In genomic region chr2:236242057-236242495, GRCh38 we compare ENCODE assay signal across 34 cellular contexts. TPM values are rescaled to one million over a fixed set of nuclear protein-coding genes. Genes with fewer than 3 reads are reported as not detected.
"Had no signal": no experiment of that assay in that cellular context is flagged by ENCODE, and none has a peak within 500 bp of the region (broad histone marks: within the 10 kb centered on the region; RNA-seq: fewer than 3 reads in every experiment).

No MANE protein-coding gene starts in this region.

- DNase-seq: activated CD4-positive, alpha-beta T cell treated with anti-CD3 and anti-CD28 coated beads for 36 hours; activated CD4-positive, alpha-beta T cell treated with anti-CD3 and anti-CD28 coated beads, Interleukin-2, amount 50 U/mL, for 4 hours; activated CD4-positive, CD25-positive, alpha-beta regulatory T cell; activated effector memory CD4-positive, alpha-beta T cell treated with Interleukin-2 at 50 U/mL for 16 hours; activated naive CD4-positive, alpha-beta T cell treated with Interleukin-2 at 50 U/mL for 16 hours; anterior cingulate cortex; effector CD4-positive, alpha-beta T cell; esophagus squamous epithelium; glutamatergic neuron; hippocampal formation; left cardiac atrium; naive thymus-derived CD4-positive, alpha-beta T cell; nucleus accumbens; posterior cingulate gyrus; right lobe of liver; small intestine; stimulated activated CD4-positive, alpha-beta T cell treated with anti-CD3 and anti-CD28 coated beads, Interleukin-1b, Interleukin-23, amount 100 ng/mL, for 48 hours; stimulated activated CD4-positive, alpha-beta T cell treated with anti-CD3 and anti-CD28 coated beads, Interleukin-4, amount 100 ng/mL, for 4 hours; stimulated activated CD8-positive, alpha-beta memory T cell treated with anti-CD3 and anti-CD28 coated beads, Interleukin-4, amount 100 ng/mL, for 48 hours; stimulated activated naive CD8-positive, alpha-beta T cell treated with anti-CD3 and anti-CD28 coated beads, Interleukin-15, amount 100 ng/mL, for 72 hours; substantia nigra; upper lobe of left lung had no signal

- H3K36me3 Mint-ChIP-seq: activated naive CD8-positive, alpha-beta T cell; stimulated activated memory B cell treated with anti-CD40 and anti-IgM and Interleukin-4, amounts not matched to agents 10 μg/mL and 1 μg/mL and 100 μg/mL, for 72 hours had no signal

- H3K4me3 Mint-ChIP-seq: activated CD4-positive, alpha-beta T cell treated with anti-CD3 and anti-CD28 coated beads for 36 hours; activated naive CD8-positive, alpha-beta T cell; central memory CD8-positive, alpha-beta T cell; dendritic cell treated with granulocyte-macrophage colony-stimulating factor and Interleukin-4, amounts not matched to agents 40 ng/mL and 50 ng/mL, for 4 days; mesothelial cell of epicardium; naive thymus-derived CD4-positive, alpha-beta T cell; stimulated activated memory B cell treated with anti-CD40 and anti-IgM and Interleukin-4, amounts not matched to agents 10 μg/mL and 1 μg/mL and 100 μg/mL, for 72 hours; stimulated activated naive CD8-positive, alpha-beta T cell treated with anti-CD3 and anti-CD28 coated beads, Interleukin-15, amount 100 ng/mL, for 72 hours had no signal

- H3K4me3 ChIP-seq: esophagus squamous epithelium, right lobe of liver, upper lobe of left lung had no signal

- H3K4me1 ChIP-seq: right lobe of liver had no signal

- H3K4me1 Mint-ChIP-seq: activated CD4-positive, alpha-beta T cell treated with anti-CD3 and anti-CD28 coated beads for 36 hours; central memory CD8-positive, alpha-beta T cell; naive thymus-derived CD4-positive, alpha-beta T cell; stimulated activated memory B cell treated with anti-CD40 and anti-IgM and Interleukin-4, amounts not matched to agents 10 μg/mL and 1 μg/mL and 100 μg/mL, for 72 hours; stimulated activated naive CD8-positive, alpha-beta T cell treated with anti-CD3 and anti-CD28 coated beads, Interleukin-15, amount 100 ng/mL, for 72 hours had no signal

- ATAC-seq: activated CD4-positive, alpha-beta T cell treated with anti-CD3 and anti-CD28 coated beads for 36 hours; naive thymus-derived CD4-positive, alpha-beta T cell; right lobe of liver; stimulated activated memory B cell treated with anti-CD40 and anti-IgM and Interleukin-4, amounts not matched to agents 10 μg/mL and 1 μg/mL and 100 μg/mL, for 72 hours; stimulated activated naive CD8-positive, alpha-beta T cell treated with anti-CD3 and anti-CD28 coated beads, Interleukin-15, amount 100 ng/mL, for 72 hours had no signal

- H3K9me3 ChIP-seq: esophagus squamous epithelium, right lobe of liver, upper lobe of left lung had no signal

- H3K27ac ChIP-seq: epithelial cell of prostate, esophagus squamous epithelium, right lobe of liver, upper lobe of left lung had no signal

- H3K27me3 ChIP-seq: right lobe of liver had no signal

- H3K27ac Mint-ChIP-seq: activated CD4-positive, alpha-beta T cell treated with anti-CD3 and anti-CD28 coated beads for 36 hours; activated naive CD8-positive, alpha-beta T cell; dendritic cell treated with granulocyte-macrophage colony-stimulating factor and Interleukin-4, amounts not matched to agents 40 ng/mL and 50 ng/mL, for 4 days; mesothelial cell of epicardium; naive thymus-derived CD4-positive, alpha-beta T cell; stimulated activated memory B cell treated with anti-CD40 and anti-IgM and Interleukin-4, amounts not matched to agents 10 μg/mL and 1 μg/mL and 100 μg/mL, for 72 hours; stimulated activated naive CD8-positive, alpha-beta T cell treated with anti-CD3 and anti-CD28 coated beads, Interleukin-15, amount 100 ng/mL, for 72 hours had no signal

- H3K36me3 ChIP-seq: esophagus squamous epithelium, right lobe of liver, upper lobe of left lung had no signal

- H3K9me3 Mint-ChIP-seq: central memory CD8-positive, alpha-beta T cell; dendritic cell treated with granulocyte-macrophage colony-stimulating factor and Interleukin-4, amounts not matched to agents 40 ng/mL and 50 ng/mL, for 4 days; mesothelial cell of epicardium; stimulated activated naive CD8-positive, alpha-beta T cell treated with anti-CD3 and anti-CD28 coated beads, Interleukin-15, amount 100 ng/mL, for 72 hours had no signal

RNA-seq across cellular contexts. Expression of gene ASB18, which starts 22.1 kb away (rescaled TPM):
- total RNA-seq: activated CD4-positive, alpha-beta T cell treated with anti-CD3 and anti-CD28 coated beads for 36 hours; bronchial epithelial cell; esophagus squamous epithelium; lower leg skin; mesothelial cell of epicardium; naive thymus-derived CD4-positive, alpha-beta T cell; right lobe of liver; T-helper 1 cell treated with Interleukin-12 subunit alpha and Interleukin-12 subunit beta and Interleukin-4 antibody, amounts not matched to agents 30 ng/mL and 1 ng/mL, for 36 hours; upper lobe of left lung had no signal
- polyA plus RNA-seq: adipose tissue; keratinocyte; naive thymus-derived CD4-positive, alpha-beta T cell; neural cell; small intestine had no signal
